ENCODE assay signal across 8 cellular contexts in the genomic region with DNA sequence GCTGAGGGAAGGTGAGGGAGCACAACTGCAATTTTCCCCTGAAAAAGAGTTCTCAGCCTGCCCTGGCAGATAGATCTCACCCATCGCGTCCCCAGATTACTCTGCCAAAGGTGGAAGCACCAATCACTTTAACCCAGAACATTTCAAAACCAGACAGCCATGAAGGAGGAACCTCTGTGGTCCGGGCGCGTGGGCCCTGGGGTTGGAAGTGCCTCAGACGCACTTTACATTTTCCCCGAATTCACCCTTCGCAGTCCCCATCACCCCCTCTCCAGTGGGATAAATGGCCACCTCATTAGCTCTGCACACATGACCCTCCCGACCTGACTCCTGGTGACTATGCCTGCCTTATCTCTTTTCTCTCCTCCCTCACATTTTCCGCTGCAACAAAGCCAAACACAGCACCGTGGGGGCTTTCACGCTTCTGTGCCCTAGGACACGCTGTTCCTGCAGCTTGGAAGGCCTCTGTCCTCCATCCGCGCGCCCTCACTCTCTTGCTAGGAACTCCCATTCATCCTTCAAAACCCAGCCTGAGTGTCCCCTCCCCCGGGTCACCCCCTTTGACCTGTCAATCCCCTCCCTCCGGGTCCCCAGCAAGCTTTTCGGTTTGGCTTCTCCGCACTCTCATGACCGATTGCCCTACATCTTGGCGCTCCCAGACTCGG.
A peak's percentile ranks its signal among the peaks of the same experiment; 100 is the strongest.
DNase-seq lines count a peak whose midpoint lies in the region; ATAC-seq and TF ChIP-seq lines count a peak whose summit lies in the region.
"Not testable (repeated sequence)": the region's sequence is repeated elsewhere in the genome, so short reads cannot be mapped to it uniquely, and the experiment has no call there.

No MANE protein-coding gene starts in this region.

- POLR2A ChIA-PET in A673 (lab: Charles Lee; ENCODE audit: low non-redundant PET); PC-9 (lab: Charles Lee; ENCODE audit: unreplicated experiment): not testable (repeated sequence)

- H4K20me1 ChIP-seq in H9 (ENCODE audit: control insufficient read depth, insufficient read depth, insufficient read length); PC-9 (ENCODE audit: insufficient read depth): not testable (repeated sequence)

- not testable (repeated sequence) for H3K36me3 Mint-ChIP-seq in H9 (ENCODE audit: insufficient read depth in 1 of 3, low read depth in 3 of 3); activated T-cell treated with anti-CD3 and anti-CD28 coated beads, Interleukin-2, amount 50 U/mL, for 72 hours (ENCODE audit: insufficient read depth in 2 of 2); effector memory CD8-positive, alpha-beta T cell (ENCODE audit: insufficient read depth); stimulated activated effector memory CD8-positive, alpha-beta T cell treated with anti-CD3 and anti-CD28 coated beads, Interleukin-12 subunit alpha, Interleukin-12 subunit beta, amount 100 ng/mL, for 72 hours

- not testable (repeated sequence) for H3K9me3 ChIP-seq in A673 (ENCODE audit: low read depth, low read length, poor library complexity, severe bottlenecking); H9 (ENCODE audit: control insufficient read depth, low read depth, low read length); PC-9 (ENCODE audit: insufficient read depth, low read depth); iPS-18a (ENCODE audit: control insufficient read depth, low read depth, low read length); neuron (ENCODE audit: low read length)

- not testable (repeated sequence) for H3K4me2 ChIP-seq in H9 (ENCODE audit: insufficient read depth, insufficient read length, low read length)
- peak overlapping the region; percentile 44; the same call in 1 of the 2 replicates for H3K4me2 ChIP-seq in PC-9

- H3K9me3 Mint-ChIP-seq in H9; activated T-cell treated with anti-CD3 and anti-CD28 coated beads, Interleukin-2, amount 50 U/mL, for 72 hours; effector memory CD8-positive, alpha-beta T cell; stimulated activated effector memory CD8-positive, alpha-beta T cell treated with anti-CD3 and anti-CD28 coated beads, Interleukin-12 subunit alpha, Interleukin-12 subunit beta, amount 100 ng/mL, for 72 hours: not testable (repeated sequence)

- H4K5ac ChIP-seq in H9 (ENCODE audit: insufficient read length, low read depth, low read length) = not testable (repeated sequence)

- not testable (repeated sequence) for H2BK120ac ChIP-seq in H9 (ENCODE audit: low read depth, low read length, poor library complexity, severe bottlenecking)

- BruUV-seq in A673 (replicated peaks; lab: Mats Ljungman, UMichigan); PC-9 (replicated peaks; lab: Mats Ljungman, UMichigan): not testable (repeated sequence)

- not testable (repeated sequence) for H2BK20ac ChIP-seq in H9 (ENCODE audit: low read depth, low read length, poor library complexity, severe bottlenecking)

- H3K9ac ChIP-seq in H9 (ENCODE audit: extremely low read depth, insufficient read length, low read length); iPS-18a (ENCODE audit: low read length): not testable (repeated sequence)

- not testable (repeated sequence) for H3K9me2 ChIP-seq in PC-9 (ENCODE audit: insufficient read depth)

- TF ChIP-seq CTCF in A673 (conservative IDR thresholded peaks at IDR 0.05; ENCODE audit: low read depth, low read length); H9 (conservative IDR thresholded peaks at IDR 0.05); PC-9 (conservative IDR thresholded peaks at IDR 0.05): not testable (repeated sequence)

- intact Hi-C loops in A673 (cut with micrococcal nuclease; ENCODE audit: unreplicated experiment); PC-9 (cut with micrococcal nuclease; ENCODE audit: unreplicated experiment): not testable (repeated sequence)

- H4K8ac ChIP-seq in H9 (replicated peaks; ENCODE audit: insufficient read length, low read depth, low read length) = not testable (repeated sequence)

- not testable (repeated sequence) for H3K18ac ChIP-seq in H9 (ENCODE audit: insufficient read length, low read depth, low read length)

- not testable (repeated sequence) for H3T11ph ChIP-seq in H9 (ENCODE audit: low read length)

- H3K36me3 ChIP-seq in A673 (ENCODE audit: insufficient read depth, low read length, poor library complexity, severe bottlenecking); PC-9 (ENCODE audit: low read depth); iPS-18a (ENCODE audit: control insufficient read depth, low read depth, low read length); neuron (ENCODE audit: insufficient read depth, low read length): not testable (repeated sequence)

- peak overlapping the region; percentile 30 to 59; a peak in 2 of 5 replicates for H3K4me3 Mint-ChIP-seq in H9
- peak overlapping the region; percentile 82 to 83 for H3K4me3 Mint-ChIP-seq in activated T-cell treated with anti-CD3 and anti-CD28 coated beads, Interleukin-2, amount 50 U/mL, for 72 hours
- peak overlapping the region; percentile 65 to 78 for H3K4me3 Mint-ChIP-seq in effector memory CD8-positive, alpha-beta T cell
- peak overlapping the region; percentile 51 for H3K4me3 Mint-ChIP-seq in stimulated activated effector memory CD8-positive, alpha-beta T cell treated with anti-CD3 and anti-CD28 coated beads, Interleukin-12 subunit alpha, Interleukin-12 subunit beta, amount 100 ng/mL, for 72 hours

- ATAC-seq in activated T-cell treated with anti-CD3 and anti-CD28 coated beads, Interleukin-2, amount 50 U/mL, for 72 hours (replicated peaks in 1 of 2); effector memory CD8-positive, alpha-beta T cell (replicated peaks); stimulated activated effector memory CD8-positive, alpha-beta T cell treated with anti-CD3 and anti-CD28 coated beads, Interleukin-12 subunit alpha, Interleukin-12 subunit beta, amount 100 ng/mL, for 72 hours: not testable (repeated sequence)

- no CpG with 5 or more reads among the region's 23 CpGs for WGBS in H9 (ENCODE audit: extremely low coverage, insufficient read length, low lambda C conversion rate)

- DNase-seq in A673 (ENCODE audit: low spot score); H9; PC-9; activated T-cell treated with anti-CD3 and anti-CD28 coated beads, Interleukin-2, amount 50 U/mL, for 72 hours; effector memory CD8-positive, alpha-beta T cell; stimulated activated effector memory CD8-positive, alpha-beta T cell treated with anti-CD3 and anti-CD28 coated beads, Interleukin-12 subunit alpha, Interleukin-12 subunit beta, amount 100 ng/mL, for 72 hours (ENCODE audit: low spot score in 2 of 2): not testable (repeated sequence)

- H3K27me3 Mint-ChIP-seq in H9 (ENCODE audit: low read depth); activated T-cell treated with anti-CD3 and anti-CD28 coated beads, Interleukin-2, amount 50 U/mL, for 72 hours (ENCODE audit: low read depth); effector memory CD8-positive, alpha-beta T cell: not testable (repeated sequence)

- H3K4me1 Mint-ChIP-seq in H9; activated T-cell treated with anti-CD3 and anti-CD28 coated beads, Interleukin-2, amount 50 U/mL, for 72 hours (ENCODE audit: low read depth); effector memory CD8-positive, alpha-beta T cell (ENCODE audit: low read depth in 2 of 2); stimulated activated effector memory CD8-positive, alpha-beta T cell treated with anti-CD3 and anti-CD28 coated beads, Interleukin-12 subunit alpha, Interleukin-12 subunit beta, amount 100 ng/mL, for 72 hours: not testable (repeated sequence)

- not testable (repeated sequence) for H3K27ac ChIP-seq in A673 (ENCODE audit: low read depth, low read length, poor library complexity, severe bottlenecking); H9 (ENCODE audit: insufficient read length, low read depth, low read length); PC-9; iPS-18a (ENCODE audit: low read length)

- H3K23me2 ChIP-seq in H9 (ENCODE audit: insufficient read length, low read depth, low read length, poor library complexity, severe bottlenecking) = not testable (repeated sequence)

- not testable (repeated sequence) for H3K56ac ChIP-seq in H9 (ENCODE audit: insufficient read length, low read depth, low read length)

- not testable (repeated sequence) for H3K4me1 ChIP-seq in A673 (ENCODE audit: insufficient read depth, low read length, poor library complexity, severe bottlenecking); H9 (ENCODE audit: insufficient read depth, low read length); PC-9 (replicated peaks; ENCODE audit: insufficient read depth); iPS-18a (ENCODE audit: control insufficient read depth, low read depth, low read length); neuron (ENCODE audit: insufficient read depth, low read length)

- not testable (repeated sequence) for H2AFZ ChIP-seq in H9 (ENCODE audit: low read length); PC-9; neuron (ENCODE audit: low read depth, low read length)

- H3K79me1 ChIP-seq in H9 (ENCODE audit: insufficient read depth, low read depth, low read length, poor library complexity, severe bottlenecking) = not testable (repeated sequence)

- not testable (repeated sequence) for H3F3A ChIP-seq in PC-9 (ENCODE audit: insufficient read depth, low read depth)

- H3K14ac ChIP-seq in H9 (ENCODE audit: insufficient read depth, low read length) = not testable (repeated sequence)

- H2AK5ac ChIP-seq in H9 (ENCODE audit: insufficient read length, low read length) = not testable (repeated sequence)

- not testable (repeated sequence) for H2BK5ac ChIP-seq in H9 (ENCODE audit: insufficient read length, low read length)

- not testable (repeated sequence) for H3K27me3 ChIP-seq in A673 (replicated peaks; ENCODE audit: insufficient read depth, low read depth, low read length, poor library complexity); H9 (ENCODE audit: insufficient read depth, low read length); PC-9 (ENCODE audit: insufficient read depth, low read depth); iPS-18a (ENCODE audit: control insufficient read depth, insufficient read depth, low read length); neuron (ENCODE audit: insufficient read depth, low read length)

- not testable (repeated sequence) for H3K4ac ChIP-seq in H9 (ENCODE audit: low read depth, low read length)

- not testable (repeated sequence) for H2BK12ac ChIP-seq in H9 (ENCODE audit: insufficient read length, low read depth, low read length)

- not testable (repeated sequence) for H3K79me2 ChIP-seq in H9 (ENCODE audit: insufficient read depth, low read length); PC-9 (ENCODE audit: low read depth)

- H4K91ac ChIP-seq in H9 (ENCODE audit: insufficient read length, low read depth, low read length) = not testable (repeated sequence)

- H3K27ac Mint-ChIP-seq in H9; activated T-cell treated with anti-CD3 and anti-CD28 coated beads, Interleukin-2, amount 50 U/mL, for 72 hours; effector memory CD8-positive, alpha-beta T cell; stimulated activated effector memory CD8-positive, alpha-beta T cell treated with anti-CD3 and anti-CD28 coated beads, Interleukin-12 subunit alpha, Interleukin-12 subunit beta, amount 100 ng/mL, for 72 hours: not testable (repeated sequence)

- H2BK15ac ChIP-seq in H9 (ENCODE audit: low read depth, low read length) = not testable (repeated sequence)

- H3K23ac ChIP-seq in H9 (ENCODE audit: insufficient read length, low read depth, low read length) = not testable (repeated sequence)

- CTCF ChIA-PET in A673 (lab: Charles Lee); PC-9 (lab: Charles Lee): not testable (repeated sequence)

- H3K4me3 ChIP-seq in A673 (ENCODE audit: low read depth, low read length, poor library complexity, severe bottlenecking) (peak overlapping the region; percentile 34), iPS-18a (ENCODE audit: low read length) (peak overlapping the region; percentile 27), neuron (ENCODE audit: low read length) (peak overlapping the region; percentile 47)
- H3K4me3 ChIP-seq in PC-9 = not testable (repeated sequence)
